8 cellular contexts compared by ENCODE assay signal in genomic region chr15:60916674-60917468, GRCh38.
DNase-seq lines count a peak whose midpoint lies in the region; ATAC-seq and TF ChIP-seq lines count a peak whose summit lies in the region.

No MANE protein-coding gene starts in this region.

- no peak overlapping the region for H3K4me3 ChIP-seq in A673 (ENCODE audit: low read depth, low read length, poor library complexity, severe bottlenecking)
- no peak overlapping the region for H3K4me3 ChIP-seq in left lung

- no peaks in the 10 kb centered on the region for H3K27me3 ChIP-seq in A673 (replicated peaks; ENCODE audit: insufficient read depth, low read depth, low read length, poor library complexity)
- H3K27me3 ChIP-seq in left lung: no peaks in the 10 kb centered on the region

- H3K9me3 ChIP-seq in A673 (ENCODE audit: low read depth, low read length, poor library complexity, severe bottlenecking): no peaks in the 10 kb centered on the region
- H3K9me3 ChIP-seq in left lung: no peaks in the 10 kb centered on the region

- POLR2A ChIA-PET in A673 (lab: Charles Lee; ENCODE audit: low non-redundant PET): no interaction called here

- no TSS peak for BruUV-seq in A673 (replicated peaks; lab: Mats Ljungman, UMichigan)

- H3K4me1 ChIP-seq in A673 (ENCODE audit: insufficient read depth, low read length, poor library complexity, severe bottlenecking) (peaks cover 8% of the 10 kb centered on the region), left lung (peaks cover 0 to 12% of the 10 kb centered on the region in 2 donors)

- peak; percentile 87 for TF ChIP-seq CTCF in A673 (conservative IDR thresholded peaks at IDR 0.05; ENCODE audit: low read depth, low read length)
- TF ChIP-seq CTCF in left lung (IDR thresholded peaks at IDR 0.05): peak; percentile 76 to 80

- H3K36me3 ChIP-seq in A673 (ENCODE audit: insufficient read depth, low read length, poor library complexity, severe bottlenecking) (no peaks in the 10 kb centered on the region), left lung (no peaks in the 10 kb centered on the region)

- DNase-seq in A673 (ENCODE audit: low spot score): peak; percentile 84
- DNase-seq in NCI-H345 (lab: John Stamatoyannopoulos, UW): peak; percentile 58
- DNase-seq in activated CD4-positive, alpha-beta T cell treated with anti-CD3 and anti-CD28 coated beads for 4 hours: peak; percentile 88 to 91
- DNase-seq in left lung: peak; percentile 80 to 85
- peak; percentile 88 for DNase-seq in stimulated activated CD4-positive, alpha-beta T cell treated with anti-CD3 and anti-CD28 coated beads, Interleukin-4, amount 100 ng/mL, for 1 hour

- CTCF ChIA-PET in A673 (lab: Charles Lee): interaction anchor here (0.7 to 1.9 kb wide), 11 partner anchors 11 to 918 kb away, joined by 3 to 12 read pairs (median 4); no protein-coding TSS in a partner anchor

- ATAC-seq in GM18861 (IDR thresholded peaks at IDR 0.05; ENCODE audit: unreplicated experiment) (peak; percentile 85), HG03135 (IDR thresholded peaks at IDR 0.05; ENCODE audit: unreplicated experiment) (peak; percentile 79), left lung (peak; percentile 94)

- H3K27ac ChIP-seq in A673 (ENCODE audit: low read depth, low read length, poor library complexity, severe bottlenecking) (no peak overlapping the region), cingulate gyrus (ENCODE audit: low read depth, low read length) (peak overlapping the region; percentile 71), left lung (peak overlapping the region; percentile 14)

- intact Hi-C loops in A673 (cut with micrococcal nuclease; ENCODE audit: unreplicated experiment) (loop anchor here (2.0 kb wide), 1 partner anchor 332 kb away; no protein-coding TSS in a partner anchor), left lung (cut with DNase I) (loop anchor here in 1 of 2 donors (10.0 kb wide), 1 partner anchor 332 kb away; no protein-coding TSS in a partner anchor)
